Comparison of ENCODE assay signal across 11 cellular contexts in the genomic region with DNA sequence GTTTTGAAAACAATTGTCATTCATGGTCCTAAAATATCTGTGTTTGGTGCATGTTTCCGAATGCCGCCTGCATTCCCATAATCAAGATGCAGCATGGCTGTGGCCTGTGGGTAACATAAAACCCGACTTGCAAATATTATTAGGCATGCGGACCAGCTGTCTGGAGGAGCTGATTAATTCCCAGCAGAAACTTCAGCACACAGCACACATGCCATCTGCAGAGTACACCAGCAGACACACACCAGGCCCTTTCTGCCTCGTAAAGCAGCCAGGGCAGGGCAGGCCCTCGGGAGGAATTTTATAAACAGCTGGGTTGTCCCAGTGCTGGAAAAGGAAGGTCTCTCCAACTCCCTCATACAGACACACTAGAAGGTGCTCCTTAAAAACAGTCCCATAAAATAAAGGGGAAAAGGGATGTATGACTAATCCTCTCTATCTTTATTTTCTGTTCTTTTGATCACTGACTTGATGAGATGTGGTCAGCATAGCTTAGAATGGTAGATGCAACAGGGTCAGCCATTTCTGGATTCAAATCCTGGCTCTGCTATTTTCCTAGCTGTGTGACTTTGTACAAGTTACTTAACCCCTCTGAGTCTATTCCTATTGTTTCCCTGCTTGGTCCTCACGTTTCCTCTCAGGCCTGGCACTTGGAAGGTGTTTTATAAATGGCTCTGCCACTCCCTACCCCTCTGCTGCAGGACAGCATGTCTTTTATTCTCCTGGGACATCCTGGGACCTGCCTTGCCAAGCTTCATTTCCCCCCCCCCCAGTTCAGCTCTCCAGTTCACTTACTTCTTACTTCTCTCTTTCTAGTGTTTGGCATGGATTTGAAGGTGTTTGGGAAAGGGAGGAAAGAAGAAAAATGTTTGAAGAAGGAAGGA.
DNase-seq lines count a peak whose midpoint lies in the region; ATAC-seq and TF ChIP-seq lines count a peak whose summit lies in the region.
"Had no signal": no experiment of that assay in that cellular context is flagged by ENCODE, and none has a peak within 500 bp of the region (broad histone marks: within the 10 kb centered on the region; RNA-seq: fewer than 3 reads in every experiment).

No MANE protein-coding gene starts in this region.

- peaks cover 49% of the 10 kb centered on the region for H3K4me1 Mint-ChIP-seq in stimulated activated naive CD8-positive, alpha-beta T cell treated with anti-CD3 and anti-CD28 coated beads, Interleukin-15, Interleukin-2, amounts not matched to agents 100 ng/mL and 50 ng/mL, for 24 hours (ENCODE audit: low read depth)
- H3K4me1 Mint-ChIP-seq in stimulated activated naive CD8-positive, alpha-beta T cell treated with anti-CD3 and anti-CD28 coated beads, Interleukin-15, amount 100 ng/mL, for 72 hours = peaks cover 60% of the 10 kb centered on the region

- H3K27ac ChIP-seq in right lobe of liver (peak overlapping the region in 2 of 3 donors; percentile 85 to 90), vagina (peak overlapping the region; percentile 82)

- H3K36me3 Mint-ChIP-seq in stimulated activated naive CD8-positive, alpha-beta T cell treated with anti-CD3 and anti-CD28 coated beads, Interleukin-15, Interleukin-2, amounts not matched to agents 100 ng/mL and 50 ng/mL, for 24 hours (ENCODE audit: low read depth) = peaks cover 96% of the 10 kb centered on the region

- H3K36me3 ChIP-seq in right lobe of liver (no peaks in the 10 kb centered on the region), vagina (peaks cover 0 to 10% of the 10 kb centered on the region in 2 donors)

- intact Hi-C loops in right lobe of liver (cut with DNase I) (no loop called here), vagina (cut with DNase I) (no loop called here)

- ATAC-seq in stimulated activated naive CD8-positive, alpha-beta T cell treated with anti-CD3 and anti-CD28 coated beads, Interleukin-15, amount 100 ng/mL, for 72 hours = no peak
- ATAC-seq in right lobe of liver = no peak
- no peak for ATAC-seq in HG02885 (IDR thresholded peaks at IDR 0.05; ENCODE audit: poor library complexity, unreplicated experiment)

- no peaks in the 10 kb centered on the region for H3K27me3 Mint-ChIP-seq in stimulated activated naive CD8-positive, alpha-beta T cell treated with anti-CD3 and anti-CD28 coated beads, Interleukin-15, Interleukin-2, amounts not matched to agents 100 ng/mL and 50 ng/mL, for 24 hours
- no peaks in the 10 kb centered on the region for H3K27me3 Mint-ChIP-seq in stimulated activated naive CD8-positive, alpha-beta T cell treated with anti-CD3 and anti-CD28 coated beads, Interleukin-15, amount 100 ng/mL, for 72 hours

- DNase-seq in stimulated activated naive CD8-positive, alpha-beta T cell treated with anti-CD3 and anti-CD28 coated beads, Interleukin-15, amount 100 ng/mL, for 72 hours = no peak
- DNase-seq in amniotic epithelial cell (ENCODE audit: low read depth) = peak; percentile 64
- DNase-seq in right lobe of liver = no peak
- peak; percentile 28 to 87 for DNase-seq in vagina (ENCODE audit: extremely low spot score in 2 of 2)
- no peak for DNase-seq in EL
- no peak for DNase-seq in stimulated activated naive CD4-positive, alpha-beta T cell (lab: John Stamatoyannopoulos, UW)
- DNase-seq: cerebellar nuclear complex, H9, NCI-H748 treated with DMSO at 0.1 percent for 48 hours had no signal

- WGBS in right lobe of liver (ENCODE audit: insufficient coverage, low coverage, low lambda C conversion rate, missing lambda C conversion rate) = 82% methylated on average over 7 of the region's 7 CpGs

- H3K27ac Mint-ChIP-seq in stimulated activated naive CD8-positive, alpha-beta T cell treated with anti-CD3 and anti-CD28 coated beads, Interleukin-15, Interleukin-2, amounts not matched to agents 100 ng/mL and 50 ng/mL, for 24 hours = peak overlapping the region; percentile 40
- H3K27ac Mint-ChIP-seq in stimulated activated naive CD8-positive, alpha-beta T cell treated with anti-CD3 and anti-CD28 coated beads, Interleukin-15, amount 100 ng/mL, for 72 hours = peak overlapping the region in 1 of 2 donors; percentile 61
- H3K27ac Mint-ChIP-seq: H9 had no signal

- no peaks in the 10 kb centered on the region for H3K9me3 Mint-ChIP-seq in stimulated activated naive CD8-positive, alpha-beta T cell treated with anti-CD3 and anti-CD28 coated beads, Interleukin-15, Interleukin-2, amounts not matched to agents 100 ng/mL and 50 ng/mL, for 24 hours
- no peaks in the 10 kb centered on the region for H3K9me3 Mint-ChIP-seq in stimulated activated naive CD8-positive, alpha-beta T cell treated with anti-CD3 and anti-CD28 coated beads, Interleukin-15, amount 100 ng/mL, for 72 hours
- H3K9me3 Mint-ChIP-seq: H9 had no signal

- H3K9me3 ChIP-seq in right lobe of liver = no peaks in the 10 kb centered on the region
- no peaks in the 10 kb centered on the region for H3K9me3 ChIP-seq in vagina

- no peak overlapping the region for H3K4me3 Mint-ChIP-seq in stimulated activated naive CD8-positive, alpha-beta T cell treated with anti-CD3 and anti-CD28 coated beads, Interleukin-15, Interleukin-2, amounts not matched to agents 100 ng/mL and 50 ng/mL, for 24 hours
- peak overlapping the region in 1 of 2 donors; percentile 13 for H3K4me3 Mint-ChIP-seq in stimulated activated naive CD8-positive, alpha-beta T cell treated with anti-CD3 and anti-CD28 coated beads, Interleukin-15, amount 100 ng/mL, for 72 hours
- H3K4me3 Mint-ChIP-seq: H9 had no signal

- H3K4me3 ChIP-seq in right lobe of liver (no peak overlapping the region), vagina (no peak overlapping the region)

- no peak for TF ChIP-seq CTCF in right lobe of liver (IDR thresholded peaks at IDR 0.05)
- no peak for TF ChIP-seq CTCF in vagina (IDR thresholded peaks at IDR 0.05)

- H3K27me3 ChIP-seq in right lobe of liver = no peaks in the 10 kb centered on the region
- no peaks in the 10 kb centered on the region for H3K27me3 ChIP-seq in vagina

- H3K4me1 ChIP-seq in right lobe of liver = peaks cover 0 to 32% (median 8%) of the 10 kb centered on the region in 4 donors
- H3K4me1 ChIP-seq in vagina = peaks cover 49% of the 10 kb centered on the region

- TF ChIP-seq POLR2A in right lobe of liver (IDR thresholded peaks at IDR 0.05) = no peak
- no peak for TF ChIP-seq POLR2A in vagina (IDR thresholded peaks at IDR 0.05)

Comparison
In these comparisons a context has a peak if more than half of its experiments do, and no peak if none do; other contexts are left out.
1. DNase-seq: peak in amniotic epithelial cell (single experiment) and vagina (2 of 2); none in stimulated activated naive CD8-positive, alpha-beta T cell treated with anti-CD3 and anti-CD28 coated beads, Interleukin-15, amount 100 ng/mL, for 72 hours (0 of 2), right lobe of liver (0 of 3), EL (single experiment) and stimulated activated naive CD4-positive, alpha-beta T cell (0 of 6).